ENCODE assay signal across 8 cellular contexts in genomic region chr3:45167011-45167911, GRCh38. TPM values are rescaled to one million over a fixed set of nuclear protein-coding genes. Genes with fewer than 3 reads are reported as not detected.
A peak's percentile ranks its signal among the peaks of the same experiment; 100 is the strongest.
DNase-seq lines count a peak whose midpoint lies in the region; ATAC-seq and TF ChIP-seq lines count a peak whose summit lies in the region.

No MANE protein-coding gene starts in this region.

- peak overlapping the region; percentile 37 for H3K27ac ChIP-seq in KMS-11
- H3K27ac ChIP-seq in SJSA1: peak overlapping the region; percentile 97
- peak overlapping the region in 2 of 3 donors; percentile 0 to 39 for H3K27ac ChIP-seq in thyroid gland

- H3K27ac Mint-ChIP-seq in activated naive CD4-positive, alpha-beta T cell treated with anti-CD3 and anti-CD28 coated beads for 36 hours: peak overlapping the region; percentile 88
- peak overlapping the region; percentile 99 for H3K27ac Mint-ChIP-seq in osteocyte (ENCODE audit: unreplicated experiment)

- H3K4me1 Mint-ChIP-seq in activated naive CD4-positive, alpha-beta T cell treated with anti-CD3 and anti-CD28 coated beads for 36 hours (ENCODE audit: low read depth): peaks cover 19% of the 10 kb centered on the region
- H3K4me1 Mint-ChIP-seq in osteocyte (ENCODE audit: unreplicated experiment): peaks cover 58% of the 10 kb centered on the region

- H3K36me3 Mint-ChIP-seq in activated naive CD4-positive, alpha-beta T cell treated with anti-CD3 and anti-CD28 coated beads for 36 hours (ENCODE audit: low read depth): no peaks in the 10 kb centered on the region
- no peaks in the 10 kb centered on the region for H3K36me3 Mint-ChIP-seq in osteocyte (ENCODE audit: unreplicated experiment)

- CTCF ChIA-PET in activated naive CD4-positive, alpha-beta T cell treated with anti-CD3 and anti-CD28 coated beads for 36 hours (lab: Charles Lee): interaction anchor here (0.6 to 0.7 kb wide), 2 partner anchors 22 to 124 kb away, joined by 3 to 8 read pairs; no protein-coding TSS in a partner anchor

- DNase-seq in AG08396 (ENCODE audit: low spot score) (peak; percentile 90), SJSA1 (ENCODE audit: low read depth in 1 of 2, low spot score in 2 of 2) (peak; percentile 90 to 97), glomerular visceral epithelial cell (ENCODE audit: extremely low spot score) (peak; percentile 96), osteocyte (ENCODE audit: extremely low spot score, unreplicated experiment) (peak; percentile 96), thyroid gland (peak; percentile 91 to 92)
- DNase-seq in activated naive CD4-positive, alpha-beta T cell treated with anti-CD3 and anti-CD28 coated beads for 36 hours: peak; percentile 95

- H3K9ac ChIP-seq in KMS-11: no peak overlapping the region

- peaks cover 18% of the 10 kb centered on the region for H3K4me1 ChIP-seq in KMS-11 (ENCODE audit: low read depth, poor library complexity, severe bottlenecking)
- peaks cover 46% of the 10 kb centered on the region for H3K4me1 ChIP-seq in SJSA1 (replicated peaks)
- peaks cover 4 to 12% of the 10 kb centered on the region in 2 donors for H3K4me1 ChIP-seq in thyroid gland

- H3K4me3 ChIP-seq in KMS-11 (IDR thresholded peaks at IDR 0.05; ENCODE audit: insufficient read depth, low read depth, low read length) (no peak overlapping the region), SJSA1 (no peak overlapping the region), thyroid gland (replicated peaks in 1 of 3) (no peak overlapping the region)

- H3K36me3 ChIP-seq in KMS-11 (ENCODE audit: insufficient read depth): no peaks in the 10 kb centered on the region
- H3K36me3 ChIP-seq in SJSA1: no peaks in the 10 kb centered on the region
- no peaks in the 10 kb centered on the region for H3K36me3 ChIP-seq in thyroid gland

- peak overlapping the region; percentile 68; the same call in 1 of the 2 replicates for H2AFZ ChIP-seq in KMS-11 (ENCODE audit: low read depth)

- H3K27me3 Mint-ChIP-seq in activated naive CD4-positive, alpha-beta T cell treated with anti-CD3 and anti-CD28 coated beads for 36 hours (ENCODE audit: low read depth): no peaks in the 10 kb centered on the region
- no peaks in the 10 kb centered on the region for H3K27me3 Mint-ChIP-seq in osteocyte (ENCODE audit: unreplicated experiment)

- H3K79me2 ChIP-seq in KMS-11 (ENCODE audit: insufficient read depth, low read depth): no peaks in the 10 kb centered on the region

- H3K9me3 ChIP-seq in SJSA1 (replicated peaks) (no peaks in the 10 kb centered on the region), thyroid gland (no peaks in the 10 kb centered on the region)

- 22 to 28% methylated on average over 23 of the region's 23 CpGs for whole genome bisulfite sequencing in thyroid gland, 2 donors

- TF ChIP-seq CTCF in KMS-11 (conservative IDR thresholded peaks at IDR 0.05; ENCODE audit: low read depth, low read length) (no peak), osteocyte (IDR thresholded peaks at IDR 0.05) (no peak), thyroid gland (IDR thresholded peaks at IDR 0.05) (no peak)

- H4K20me1 ChIP-seq in KMS-11 (ENCODE audit: insufficient read depth): no peaks in the 10 kb centered on the region

- H3K4me3 Mint-ChIP-seq in activated naive CD4-positive, alpha-beta T cell treated with anti-CD3 and anti-CD28 coated beads for 36 hours: peak overlapping the region; percentile 55
- peak overlapping the region; percentile 9 for H3K4me3 Mint-ChIP-seq in osteocyte (ENCODE audit: unreplicated experiment)

- no peaks in the 10 kb centered on the region for H3K9me3 Mint-ChIP-seq in activated naive CD4-positive, alpha-beta T cell treated with anti-CD3 and anti-CD28 coated beads for 36 hours
- peaks cover 5% of the 10 kb centered on the region for H3K9me3 Mint-ChIP-seq in osteocyte (ENCODE audit: unreplicated experiment)

- peak in 1 of 2 donors; percentile 57 for TF ChIP-seq POLR2A in thyroid gland (IDR thresholded peaks at IDR 0.05)

- intact Hi-C loops in activated naive CD4-positive, alpha-beta T cell treated with anti-CD3 and anti-CD28 coated beads for 36 hours (cut with micrococcal nuclease): loop anchor here (1.0 to 5.0 kb wide), 5 partner anchors 43 to 500 kb away; no protein-coding TSS in a partner anchor
- intact Hi-C loops in thyroid gland (cut with DNase I): no loop called here

- ATAC-seq in GM19452 (IDR thresholded peaks at IDR 0.05; ENCODE audit: unreplicated experiment): peak; percentile 75

- H3K27me3 ChIP-seq in KMS-11 (ENCODE audit: insufficient read depth, low read depth) (no peaks in the 10 kb centered on the region), SJSA1 (replicated peaks) (no peaks in the 10 kb centered on the region), thyroid gland (no peaks in the 10 kb centered on the region)

- H3K4me2 ChIP-seq in KMS-11: peak overlapping the region; percentile 47; the same call in 1 of the 2 replicates

RNA-seq across cellular contexts. Expression of gene CDCP1, which starts 21.1 kb away (rescaled TPM):
- total RNA-seq in SJSA1 (2014; rRNA removed; shearing (Covaris generic)): 0.18 and 0.56 TPM in 2 replicates
- total RNA-seq in activated naive CD4-positive, alpha-beta T cell treated with anti-CD3 and anti-CD28 coated beads for 36 hours: under 1 TPM; 0.41 to 0.59 TPM
- total RNA-seq in osteocyte: 2.3 and 2.7 TPM in 2 replicates
- 10 to 100 TPM; 14.7 to 35.9 (median 24.2) TPM for total RNA-seq in thyroid gland

RNA-seq across cellular contexts. Expression of gene TMEM158, which starts 58.8 kb away (rescaled TPM):
- 11.4 and 16.5 TPM in 2 replicates for total RNA-seq in SJSA1 (2014; rRNA removed; shearing (Covaris generic))
- not detected for total RNA-seq in activated naive CD4-positive, alpha-beta T cell treated with anti-CD3 and anti-CD28 coated beads for 36 hours
- total RNA-seq in osteocyte: 15.0 and 15.1 TPM in 2 replicates
- total RNA-seq in thyroid gland: under 1 TPM in 2 of 4 donors, not detected in 2; 0.40 to 0.78 TPM

Comparison
In these comparisons a context has a peak if more than half of its experiments do, and no peak if none do; other contexts are left out.
1. H3K27ac ChIP-seq: peak in every context shown above with its lines; median percentile 97 in SJSA1; 37 in KMS-11; 20 in thyroid gland.